ENCODE assay signal across 16 cellular contexts in genomic region chr20:51077601-51078000, GRCh38. TPM values are rescaled to one million over a fixed set of nuclear protein-coding genes. Genes with fewer than 3 reads are reported as not detected.
DNase-seq lines count a peak whose midpoint lies in the region; TF ChIP-seq lines count a peak whose summit lies in the region.
"Had no signal": no experiment of that assay in that cellular context is flagged by ENCODE, and none has a peak within 500 bp of the region (broad histone marks: within the 10 kb centered on the region; RNA-seq: fewer than 3 reads in every experiment).

No MANE protein-coding gene starts in this region.

- H2BK5ac ChIP-seq in neuronal stem cell (ENCODE audit: low read length) = no peak overlapping the region

- peak overlapping the region; percentile 31 for H2AFZ ChIP-seq in neuronal stem cell (ENCODE audit: low read length)

- no peaks in the 10 kb centered on the region for H3K36me3 ChIP-seq in neuronal stem cell (replicated peaks in 1 of 2; ENCODE audit: control insufficient read depth in 2 of 2, insufficient read depth in 2 of 2, low read length in 2 of 2)

- H3K27me3 Mint-ChIP-seq in brain = no peaks in the 10 kb centered on the region

- H3K4me1 Mint-ChIP-seq in brain = peaks cover 52% of the 10 kb centered on the region

- no CpG with 5 or more reads among the region's 7 CpGs for WGBS in neuronal stem cell (ENCODE audit: extremely low coverage in 2 of 2, insufficient read length in 2 of 2, insufficient replicate concordance in 1 of 2), 2 donors

- no peak overlapping the region for H2BK15ac ChIP-seq in neuronal stem cell (ENCODE audit: low read length)

- no peak overlapping the region for H2BK120ac ChIP-seq in neuronal stem cell (ENCODE audit: low read depth, low read length)

- peak overlapping the region in 4 of 5 experiments; percentile 26 to 75 (median 71) for H3K4me3 Mint-ChIP-seq in brain

- TF ChIP-seq CTCF in brain (conservative IDR thresholded peaks at IDR 0.05) = no peak

- no peak overlapping the region for H3K4me2 ChIP-seq in neuronal stem cell (ENCODE audit: insufficient read depth, low read length, poor library complexity, severe bottlenecking)

- peak overlapping the region in 4 of 5 experiments; percentile 83 to 93 (median 92) for H3K27ac Mint-ChIP-seq in brain

- H3K9me3 Mint-ChIP-seq in brain = peaks cover 0 to 13% (median 4%) of the 10 kb centered on the region in 5 experiments

- H4K8ac ChIP-seq in neuronal stem cell (ENCODE audit: low read depth, low read length) = no peak overlapping the region

- no peak overlapping the region for H3K9ac ChIP-seq in neuronal stem cell (ENCODE audit: low read depth, low read length, poor library complexity)

- H3K27me3 ChIP-seq in neuronal stem cell (ENCODE audit: control insufficient read depth in 3 of 3, insufficient read depth in 3 of 3, low read depth in 1 of 3, low read length in 3 of 3) = peaks cover 0 to 5% (median 0%) of the 10 kb centered on the region in 3 experiments

- no peak overlapping the region for H3K14ac ChIP-seq in neuronal stem cell (ENCODE audit: low read length)

- H3K9me3 ChIP-seq in neuronal stem cell (replicated peaks in 1 of 2; ENCODE audit: control insufficient read depth in 2 of 2, insufficient read depth in 1 of 2, low read depth in 1 of 2, low read length in 2 of 2) = no peaks in the 10 kb centered on the region

- H3K4ac ChIP-seq in neuronal stem cell (ENCODE audit: low read length) = no peak overlapping the region

- no peak overlapping the region for H3K23ac ChIP-seq in neuronal stem cell (ENCODE audit: low read depth, low read length, poor library complexity)

- peaks cover 9 to 28% of the 10 kb centered on the region in 2 donors for H3K4me1 ChIP-seq in neuronal stem cell (ENCODE audit: control insufficient read depth in 2 of 2, insufficient read depth in 1 of 2, low read depth in 1 of 2, low read length in 2 of 2)

- H3K18ac ChIP-seq in neuronal stem cell (ENCODE audit: low read length) = no peak overlapping the region

- H3K36me3 Mint-ChIP-seq in brain = no peaks in the 10 kb centered on the region

- no peak overlapping the region for H4K91ac ChIP-seq in neuronal stem cell (ENCODE audit: low read depth, low read length, poor library complexity)

- no peak overlapping the region for H3K4me3 ChIP-seq in neuronal stem cell (ENCODE audit: low read length in 2 of 2)

- H3K79me1 ChIP-seq in neuronal stem cell (ENCODE audit: low read depth, low read length) = no peaks in the 10 kb centered on the region

- H2AK5ac ChIP-seq in neuronal stem cell (ENCODE audit: low read depth, low read length) = no peak overlapping the region

- peak; percentile 39 for DNase-seq in NCI-H345 (lab: John Stamatoyannopoulos, UW)
- DNase-seq in NCI-H345 treated with DMSO at 0.1 percent for 48 hours (lab: John Stamatoyannopoulos, UW; ENCODE audit: unreplicated experiment) = no peak
- DNase-seq in NCI-H1105 (lab: John Stamatoyannopoulos, UW) = peak; percentile 47
- no peak for DNase-seq in neuronal stem cell (ENCODE audit: low spot score)
- no peak for DNase-seq in NCI-H2029 treated with DMSO at 0.1 percent for 48 hours (lab: John Stamatoyannopoulos, UW)
- no peak for DNase-seq in stimulated activated naive CD4-positive, alpha-beta T cell treated with Interleukin-2 at 50 U/mL for 16 hours (lab: John Stamatoyannopoulos, UW)
- DNase-seq in effector CD8-positive, alpha-beta T cell (lab: John Stamatoyannopoulos, UW) = no peak
- DNase-seq: 8988T, DMS 273 treated with DMSO at 0.1 percent for 48 hours, DND-41, H7, NCI-H1417 treated with DMSO at 0.1 percent for 48 hours, NCI-H187 treated with DMSO at 0.1 percent for 48 hours, NCI-H2171, NCI-H510A treated with DMSO at 0.1 percent for 48 hours had no signal

- H3K27ac ChIP-seq in neuronal stem cell (replicated peaks; ENCODE audit: low read length) = no peak overlapping the region

- H2BK12ac ChIP-seq in neuronal stem cell (ENCODE audit: low read length) = no peak overlapping the region

RNA-seq across cellular contexts. Expression of gene KCNG1, which starts 54.7 kb away (rescaled TPM):
- polyA plus RNA-seq in brain (ENCODE audit: insufficient read depth, low read depth, low replicate concordance) = 2.1 TPM
- polyA plus RNA-seq in neuronal stem cell (2013, experiment 1 of 2) = 8.5 TPM
- polyA plus RNA-seq in neuronal stem cell (2013, experiment 2 of 2) = 8.4 TPM

Comparison
In these comparisons a context has a peak if more than half of its experiments do, and no peak if none do; other contexts are left out.
1. DNase-seq: peak in NCI-H345 (single experiment) and NCI-H1105 (single experiment); none in NCI-H345 treated with DMSO at 0.1 percent for 48 hours (single experiment), neuronal stem cell (single experiment), NCI-H2029 treated with DMSO at 0.1 percent for 48 hours (single experiment), stimulated activated naive CD4-positive, alpha-beta T cell treated with Interleukin-2 at 50 U/mL for 16 hours (single experiment) and effector CD8-positive, alpha-beta T cell (single experiment).